Comparison of ENCODE assay signal across 8 cellular contexts in genomic region chr10:102153093-102153620, GRCh38. TPM values are rescaled to one million over a fixed set of nuclear protein-coding genes. Genes with fewer than 3 reads are reported as not detected.
DNase-seq lines count a peak whose midpoint lies in the region; ATAC-seq and TF ChIP-seq lines count a peak whose summit lies in the region.

No MANE protein-coding gene starts in this region.

- peak overlapping the region; percentile 89 for H3K4me2 ChIP-seq in osteoblast (ENCODE audit: insufficient read depth, low read length)

- no peak for TF ChIP-seq CTCF in epithelial cell of esophagus (IDR thresholded peaks at IDR 0.05; ENCODE audit: insufficient read depth, low read depth, low read length, missing control alignments)
- no peak for TF ChIP-seq CTCF in osteoblast (IDR thresholded peaks at IDR 0.05; ENCODE audit: extremely low read depth, low read depth, low read length)

- H3K36me3 Mint-ChIP-seq in CD8-positive, alpha-beta memory T cell, result peaks cover 3 to 60% (median 14%) of the 10 kb centered on the region in 3 donors

- peaks cover 0 to 1% of the 10 kb centered on the region in 2 donors for H3K27me3 Mint-ChIP-seq in CD8-positive, alpha-beta memory T cell

- peak overlapping the region; percentile 91 for H3K4me3 ChIP-seq in CD8-positive, alpha-beta memory T cell (ENCODE audit: low read length)
- H3K4me3 ChIP-seq in NT2/D1 (ENCODE audit: insufficient read length, low read depth) (peak overlapping the region; percentile 90), epithelial cell of esophagus (ENCODE audit: low read length) (peak overlapping the region; percentile 98), osteoblast (ENCODE audit: insufficient read depth, low read length) (peak overlapping the region; percentile 95)

- H3K36me3 ChIP-seq in CD8-positive, alpha-beta memory T cell (ENCODE audit: insufficient read depth, low read length), result peaks cover 24% of the 10 kb centered on the region
- peaks cover 75% of the 10 kb centered on the region for H3K36me3 ChIP-seq in NT2/D1 (ENCODE audit: insufficient read depth, insufficient read length, low read length)
- H3K36me3 ChIP-seq in osteoblast (ENCODE audit: insufficient read depth, low read length), result peaks cover 53% of the 10 kb centered on the region

- CTCF ChIA-PET in CD8-positive, alpha-beta memory T cell (lab: Charles Lee), result interaction anchor here (0.7 to 2.5 kb wide), 4 partner anchors 17 to 901 kb away, joined by 3 to 10 read pairs (median 4); no protein-coding TSS in a partner anchor

- no peak overlapping the region for H2AFZ ChIP-seq in osteoblast (ENCODE audit: low read length)

- peaks cover 36 to 60% (median 55%) of the 10 kb centered on the region in 3 donors for H3K4me1 Mint-ChIP-seq in CD8-positive, alpha-beta memory T cell

- H3K27ac ChIP-seq in CD8-positive, alpha-beta memory T cell (ENCODE audit: low read depth, low read length), result peak overlapping the region; percentile 93
- H3K27ac ChIP-seq in osteoblast (ENCODE audit: low read depth, low read length), result peak overlapping the region; percentile 92

- H3K27me3 ChIP-seq in CD8-positive, alpha-beta memory T cell (ENCODE audit: insufficient read depth, low read length, poor library complexity, severe bottlenecking), result no peaks in the 10 kb centered on the region
- no peaks in the 10 kb centered on the region for H3K27me3 ChIP-seq in NT2/D1 (ENCODE audit: insufficient read depth, insufficient read length)
- no peaks in the 10 kb centered on the region for H3K27me3 ChIP-seq in osteoblast (ENCODE audit: insufficient read depth, low read length)

- H3K4me1 ChIP-seq in CD8-positive, alpha-beta memory T cell (ENCODE audit: insufficient read depth, low read length), result peaks cover 22% of the 10 kb centered on the region
- peaks cover 2% of the 10 kb centered on the region for H3K4me1 ChIP-seq in NT2/D1 (ENCODE audit: insufficient read depth, insufficient read length)
- peaks cover 25% of the 10 kb centered on the region for H3K4me1 ChIP-seq in osteoblast (ENCODE audit: insufficient read depth, low read length)

- H3K9me3 ChIP-seq in CD8-positive, alpha-beta memory T cell (ENCODE audit: low read length), result no peaks in the 10 kb centered on the region
- H3K9me3 ChIP-seq in NT2/D1 (ENCODE audit: insufficient read depth, low read length) (no peaks in the 10 kb centered on the region), osteoblast (ENCODE audit: low read depth, low read length) (no peaks in the 10 kb centered on the region)

- H3K9me3 Mint-ChIP-seq in CD8-positive, alpha-beta memory T cell, result no peaks in the 10 kb centered on the region

- peaks cover 63% of the 10 kb centered on the region for H3K79me2 ChIP-seq in osteoblast (ENCODE audit: insufficient read depth, low read length)

- POLR2A ChIA-PET in CD8-positive, alpha-beta memory T cell (lab: Charles Lee), result interaction anchor here (0.6 to 1.0 kb wide), 2 partner anchors 297 to 1140 kb away, joined by 3 to 8 read pairs; no protein-coding TSS in a partner anchor

- peak overlapping the region; percentile 88 to 99 (median 95) for H3K4me3 Mint-ChIP-seq in CD8-positive, alpha-beta memory T cell

- no peak for ATAC-seq in HG02970 (IDR thresholded peaks at IDR 0.05; ENCODE audit: low FRiP score, unreplicated experiment)

- peak overlapping the region; percentile 93 to 99 (median 98) for H3K27ac Mint-ChIP-seq in CD8-positive, alpha-beta memory T cell

- DNase-seq in CD8-positive, alpha-beta memory T cell, result no peak
- no peak for DNase-seq in NT2/D1 (ENCODE audit: low read depth, low spot score)
- DNase-seq in epithelial cell of esophagus (ENCODE audit: low read depth), result no peak
- peak; percentile 87 for DNase-seq in osteoblast (ENCODE audit: insufficient read length, low spot score, missing footprints)
- no peak for DNase-seq in NCI-H146 treated with DMSO at 0.1 percent for 48 hours (lab: John Stamatoyannopoulos, UW; ENCODE audit: unreplicated experiment)
- no peak for DNase-seq in SW480 (ENCODE audit: low spot score)
- no peak for DNase-seq in stimulated activated CD4-positive, alpha-beta T cell treated with anti-CD3 and anti-CD28 coated beads, Interleukin-4, amount 100 ng/mL, for 1 hour

- peak overlapping the region; percentile 91 for H3K9ac ChIP-seq in NT2/D1 (ENCODE audit: insufficient read length, low read depth)

- peaks cover 34% of the 10 kb centered on the region for H4K20me1 ChIP-seq in osteoblast (ENCODE audit: insufficient read depth, low read length)

RNA-seq across cellular contexts. Expression of gene NOLC1, which starts 1.0 kb away (rescaled TPM):
- total RNA-seq in CD8-positive, alpha-beta memory T cell, result 100 to 1,000 TPM; 304 to 330 TPM
- 76.6 TPM for polyA plus RNA-seq in CD8-positive, alpha-beta memory T cell
- total RNA-seq in osteoblast, result 13.3 and 18.1 TPM in 2 replicates

RNA-seq across cellular contexts. Expression of gene PPRC1, which starts 20.3 kb away (rescaled TPM):
- total RNA-seq in CD8-positive, alpha-beta memory T cell, result 100 to 1,000 TPM; 105 to 106 TPM
- polyA plus RNA-seq in CD8-positive, alpha-beta memory T cell, result 20.7 TPM
- total RNA-seq in osteoblast, result 14.1 and 17.7 TPM in 2 replicates

RNA-seq across cellular contexts. Expression of gene LDB1, which starts 33.0 kb away (rescaled TPM):
- total RNA-seq in CD8-positive, alpha-beta memory T cell, result 10 to 100 TPM; 64.3 to 64.8 TPM
- 36.0 TPM for polyA plus RNA-seq in CD8-positive, alpha-beta memory T cell
- total RNA-seq in osteoblast, result 62.2 and 63.6 TPM in 2 replicates

Comparison
In these comparisons a context has a peak if more than half of its experiments do, and no peak if none do; other contexts are left out.
1. RNA of gene NOLC1, which starts 1.0 kb away (total RNA-seq): 304 to 330 TPM in CD8-positive, alpha-beta memory T cell; 13.3 to 18.1 TPM in osteoblast; every median in the first group is over 10 times any median in the second.
2. Peak in every context shown above with its lines, with median percentiles within 50 percentile points of each other: H3K4me3 ChIP-seq.